In genomic region chr9:77764894-77765780, GRCh38 we compare ENCODE assay signal across 8 cellular contexts.
DNase-seq lines count a peak whose midpoint lies in the region; ATAC-seq and TF ChIP-seq lines count a peak whose summit lies in the region.

No MANE protein-coding gene starts in this region.

- H3K4me1 ChIP-seq in psoas muscle, result peaks cover 6% of the 10 kb centered on the region

- H3K4me3 ChIP-seq in GM12865 (ENCODE audit: low read depth, low read length) (no peak overlapping the region), psoas muscle (no peak overlapping the region)

- POLR2A ChIA-PET in activated CD4-positive, alpha-beta memory T cell treated with anti-CD3 and anti-CD28 coated beads for 36 hours (lab: Charles Lee), result no interaction called here

- H3K36me3 Mint-ChIP-seq in activated CD4-positive, alpha-beta memory T cell treated with anti-CD3 and anti-CD28 coated beads for 36 hours, result peaks cover 12% of the 10 kb centered on the region
- H3K36me3 Mint-ChIP-seq in activated CD8-positive, alpha-beta memory T cell treated with anti-CD3 and anti-CD28 coated beads, Interleukin-2, amount 10 ng/mL, durations not matched to agents 7 days and 5 days, result peaks cover 2% of the 10 kb centered on the region

- no peaks in the 10 kb centered on the region for H3K27me3 Mint-ChIP-seq in activated CD4-positive, alpha-beta memory T cell treated with anti-CD3 and anti-CD28 coated beads for 36 hours
- no peaks in the 10 kb centered on the region for H3K27me3 Mint-ChIP-seq in activated CD8-positive, alpha-beta memory T cell treated with anti-CD3 and anti-CD28 coated beads, Interleukin-2, amount 10 ng/mL, durations not matched to agents 7 days and 5 days

- H3K4me3 Mint-ChIP-seq in activated CD4-positive, alpha-beta memory T cell treated with anti-CD3 and anti-CD28 coated beads for 36 hours, result no peak overlapping the region
- no peak overlapping the region for H3K4me3 Mint-ChIP-seq in activated CD8-positive, alpha-beta memory T cell treated with anti-CD3 and anti-CD28 coated beads, Interleukin-2, amount 10 ng/mL, durations not matched to agents 7 days and 5 days

- H3K27ac ChIP-seq in psoas muscle, result no peak overlapping the region

- H3K9me3 ChIP-seq in psoas muscle, result no peaks in the 10 kb centered on the region

- ATAC-seq in psoas muscle, result no peak
- ATAC-seq in activated CD8-positive, alpha-beta memory T cell treated with anti-CD3 and anti-CD28 coated beads, Interleukin-2, amount 10 ng/mL, durations not matched to agents 7 days and 5 days, result no peak

- WGBS in psoas muscle, 3 donors, result 75 to 81% (median 79%) methylated on average over 10 of the region's 10 CpGs

- CTCF ChIA-PET in activated CD4-positive, alpha-beta memory T cell treated with anti-CD3 and anti-CD28 coated beads for 36 hours (lab: Charles Lee), result interaction anchor here (0.6 to 2.4 kb wide), 6 partner anchors 14 to 409 kb away, joined by 3 to 13 read pairs (median 4); no protein-coding TSS in a partner anchor
- CTCF ChIA-PET in activated CD8-positive, alpha-beta memory T cell treated with anti-CD3 and anti-CD28 coated beads, Interleukin-2, amount 10 ng/mL, durations not matched to agents 7 days and 5 days (lab: Charles Lee), result no interaction called here

- no peak overlapping the region for H3K27ac Mint-ChIP-seq in activated CD4-positive, alpha-beta memory T cell treated with anti-CD3 and anti-CD28 coated beads for 36 hours
- H3K27ac Mint-ChIP-seq in activated CD8-positive, alpha-beta memory T cell treated with anti-CD3 and anti-CD28 coated beads, Interleukin-2, amount 10 ng/mL, durations not matched to agents 7 days and 5 days, result no peak overlapping the region

- H3K36me3 ChIP-seq in psoas muscle (ENCODE audit: insufficient read depth in 1 of 2, low read depth in 1 of 2), result no peaks in the 10 kb centered on the region

- peaks cover 8% of the 10 kb centered on the region for H3K9me3 Mint-ChIP-seq in activated CD4-positive, alpha-beta memory T cell treated with anti-CD3 and anti-CD28 coated beads for 36 hours
- H3K9me3 Mint-ChIP-seq in activated CD8-positive, alpha-beta memory T cell treated with anti-CD3 and anti-CD28 coated beads, Interleukin-2, amount 10 ng/mL, durations not matched to agents 7 days and 5 days (ENCODE audit: low read depth), result no peaks in the 10 kb centered on the region

- no peaks in the 10 kb centered on the region for H3K27me3 ChIP-seq in psoas muscle (ENCODE audit: insufficient read depth in 3 of 3, low read length in 2 of 3)

- TF ChIP-seq CTCF in GM12865 (IDR thresholded peaks at IDR 0.05; ENCODE audit: insufficient read depth, low read depth, low read length, missing control alignments), result peak; percentile 49
- TF ChIP-seq CTCF in psoas muscle (IDR thresholded peaks at IDR 0.05), result peak; percentile 37

- DNase-seq in GM12865 (ENCODE audit: low read depth), result peak; percentile 45
- peak; percentile 10 for DNase-seq in NCI-H510A treated with DMSO at 0.1 percent for 48 hours (lab: John Stamatoyannopoulos, UW)
- peak; percentile 65 for DNase-seq in dermis blood vessel endothelial cell
- DNase-seq in psoas muscle, result no peak
- no peak for DNase-seq in activated CD4-positive, alpha-beta memory T cell treated with anti-CD3 and anti-CD28 coated beads for 36 hours
- DNase-seq in activated CD4-positive, alpha-beta T cell treated with anti-CD3 and anti-CD28 coated beads for 1 hour, result no peak
- DNase-seq in NOMO-1 treated with DMSO at 0.1 percent for 48 hours (lab: John Stamatoyannopoulos, UW; ENCODE audit: unreplicated experiment), result no peak
- DNase-seq in activated CD8-positive, alpha-beta memory T cell treated with anti-CD3 and anti-CD28 coated beads, Interleukin-2, amount 10 ng/mL, durations not matched to agents 7 days and 5 days, result no peak

- H3K4me1 Mint-ChIP-seq in activated CD4-positive, alpha-beta memory T cell treated with anti-CD3 and anti-CD28 coated beads for 36 hours (ENCODE audit: low read depth), result peaks cover 13% of the 10 kb centered on the region
- H3K4me1 Mint-ChIP-seq in activated CD8-positive, alpha-beta memory T cell treated with anti-CD3 and anti-CD28 coated beads, Interleukin-2, amount 10 ng/mL, durations not matched to agents 7 days and 5 days, result no peaks in the 10 kb centered on the region

- intact Hi-C loops in psoas muscle (cut with DNase I), result no loop called here
- intact Hi-C loops in activated CD4-positive, alpha-beta memory T cell treated with anti-CD3 and anti-CD28 coated beads for 36 hours (cut with micrococcal nuclease), result loop anchor here (5.0 kb wide), 3 partner anchors 37 to 288 kb away; no protein-coding TSS in a partner anchor

Comparison
In these comparisons a context has a peak if more than half of its experiments do, and no peak if none do; other contexts are left out.
1. DNase-seq: peak in GM12865 (single experiment), NCI-H510A treated with DMSO at 0.1 percent for 48 hours (single experiment) and dermis blood vessel endothelial cell (single experiment); none in psoas muscle (0 of 2), activated CD4-positive, alpha-beta memory T cell treated with anti-CD3 and anti-CD28 coated beads for 36 hours (single experiment), activated CD4-positive, alpha-beta T cell treated with anti-CD3 and anti-CD28 coated beads for 1 hour (single experiment), NOMO-1 treated with DMSO at 0.1 percent for 48 hours (single experiment) and activated CD8-positive, alpha-beta memory T cell treated with anti-CD3 and anti-CD28 coated beads, Interleukin-2, amount 10 ng/mL, durations not matched to agents 7 days and 5 days (single experiment).